1 cellular context compared by ENCODE assay signal in the genomic region with DNA sequence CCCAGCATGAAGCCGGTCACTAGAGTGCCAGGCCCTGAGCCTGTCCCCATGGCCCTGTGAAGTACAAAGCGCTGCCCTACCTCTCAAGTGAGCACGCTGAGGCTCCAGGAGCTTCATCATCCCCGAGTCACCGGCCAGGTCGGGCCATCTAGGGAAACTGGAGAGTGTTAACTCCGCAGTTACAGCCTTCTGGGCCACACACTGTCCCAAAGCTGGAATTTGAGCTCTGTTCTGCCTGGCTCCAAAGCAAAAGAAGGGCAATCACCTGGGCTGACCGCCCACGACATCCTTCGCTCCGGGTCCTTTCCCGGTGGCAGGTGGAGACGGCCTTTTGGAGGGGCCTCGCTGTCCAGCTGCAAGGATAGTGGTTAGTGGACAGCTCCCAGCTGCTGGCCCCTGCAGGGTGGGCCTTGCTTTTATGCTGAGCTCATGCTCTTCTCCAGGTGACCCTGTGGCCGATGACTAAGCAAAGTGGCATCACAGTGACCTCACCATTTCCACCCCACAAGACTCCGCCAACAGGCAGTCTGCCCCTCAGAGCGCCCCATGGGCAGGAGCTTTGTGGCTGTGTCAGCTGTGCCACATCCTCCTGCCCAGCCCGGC.
TF ChIP-seq lines count a peak whose summit lies in the region.

No MANE protein-coding gene starts in this region.

TF ChIP-seq in K562, 482 proteins besides CTCF, POLR2A, EP300 and RAD21 (continued from another document and continues in another):
- TF ChIP-seq THRB (CRISPR knock-in tag; conservative IDR thresholded peaks at IDR 0.05), result no peak
- TF ChIP-seq CHD2 (IDR thresholded peaks at IDR 0.05; ENCODE audit: low read depth, low read length), result no peak
- TF ChIP-seq, protein P1, sequence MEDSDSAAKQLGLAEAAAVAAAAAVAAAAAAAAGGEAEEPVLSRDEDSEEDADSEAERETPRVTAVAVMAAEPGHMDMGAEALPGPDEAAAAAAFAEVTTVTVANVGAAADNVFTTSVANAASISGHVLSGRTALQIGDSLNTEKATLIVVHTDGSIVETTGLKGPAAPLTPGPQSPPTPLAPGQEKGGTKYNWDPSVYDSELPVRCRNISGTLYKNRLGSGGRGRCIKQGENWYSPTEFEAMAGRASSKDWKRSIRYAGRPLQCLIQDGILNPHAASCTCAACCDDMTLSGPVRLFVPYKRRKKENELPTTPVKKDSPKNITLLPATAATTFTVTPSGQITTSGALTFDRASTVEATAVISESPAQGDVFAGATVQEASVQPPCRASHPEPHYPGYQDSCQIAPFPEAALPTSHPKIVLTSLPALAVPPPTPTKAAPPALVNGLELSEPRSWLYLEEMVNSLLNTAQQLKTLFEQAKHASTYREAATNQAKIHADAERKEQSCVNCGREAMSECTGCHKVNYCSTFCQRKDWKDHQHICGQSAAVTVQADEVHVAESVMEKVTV (CRISPR knock-in tag; IDR thresholded peaks at IDR 0.05), result no peak
- no peak for TF ChIP-seq MTA2 (IDR thresholded peaks at IDR 0.05; ENCODE audit: low read depth)
- no peak for TF ChIP-seq MEF2D (tag; conservative IDR thresholded peaks at IDR 0.05; ENCODE audit: low read depth)
- TF ChIP-seq MXI1 (IDR thresholded peaks at IDR 0.05; ENCODE audit: low read depth, low read length), result no peak
- no peak for TF ChIP-seq RHOXF2B (CRISPR knock-in tag; conservative IDR thresholded peaks at IDR 0.05)
- no peak for TF ChIP-seq HNRNPH1 (optimal IDR thresholded peaks at IDR 0.05; ENCODE audit: low read depth, low read length)
- no peak for TF ChIP-seq ZNF217 (CRISPR knock-in tag; IDR thresholded peaks at IDR 0.05)
- TF ChIP-seq HDGF (IDR thresholded peaks at IDR 0.05), result no peak
- no peak for TF ChIP-seq ZNF347 (CRISPR knock-in tag; IDR thresholded peaks at IDR 0.05; ENCODE audit: low read depth)
- TF ChIP-seq, protein P2, sequence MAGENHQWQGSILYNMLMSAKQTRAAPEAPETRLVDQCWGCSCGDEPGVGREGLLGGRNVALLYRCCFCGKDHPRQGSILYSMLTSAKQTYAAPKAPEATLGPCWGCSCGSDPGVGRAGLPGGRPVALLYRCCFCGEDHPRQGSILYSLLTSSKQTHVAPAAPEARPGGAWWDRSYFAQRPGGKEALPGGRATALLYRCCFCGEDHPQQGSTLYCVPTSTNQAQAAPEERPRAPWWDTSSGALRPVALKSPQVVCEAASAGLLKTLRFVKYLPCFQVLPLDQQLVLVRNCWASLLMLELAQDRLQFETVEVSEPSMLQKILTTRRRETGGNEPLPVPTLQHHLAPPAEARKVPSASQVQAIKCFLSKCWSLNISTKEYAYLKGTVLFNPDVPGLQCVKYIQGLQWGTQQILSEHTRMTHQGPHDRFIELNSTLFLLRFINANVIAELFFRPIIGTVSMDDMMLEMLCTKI (IDR thresholded peaks at IDR 0.05; ENCODE audit: partially characterized antibody), result no peak
- no peak for TF ChIP-seq PKNOX1 (IDR thresholded peaks at IDR 0.05)
- no peak for TF ChIP-seq DIDO1 (tag; IDR thresholded peaks at IDR 0.05; ENCODE audit: low read depth)
- TF ChIP-seq ZNF124 (CRISPR knock-in tag; IDR thresholded peaks at IDR 0.05), result no peak
- TF ChIP-seq PHF8 (IDR thresholded peaks at IDR 0.05; ENCODE audit: borderline replicate concordance, low read length), result no peak; the same call in 1 of the 2 replicates
- no peak for TF ChIP-seq ZHX1 (conservative IDR thresholded peaks at IDR 0.05; ENCODE audit: low read length)
- 0 out of 2 replicates have a peak, but pooled peaks have one; percentile 33 for TF ChIP-seq MTA3 (IDR thresholded peaks at IDR 0.05; ENCODE audit: borderline replicate concordance)
- TF ChIP-seq SRSF1 (IDR thresholded peaks at IDR 0.05; ENCODE audit: low read depth, low read length), result no peak
- no peak for TF ChIP-seq ZFP30 (CRISPR knock-in tag; IDR thresholded peaks at IDR 0.05; ENCODE audit: borderline replicate concordance)
- no peak for TF ChIP-seq FOXJ3 (CRISPR knock-in tag; IDR thresholded peaks at IDR 0.05)
- TF ChIP-seq TEAD4 (IDR thresholded peaks at IDR 0.05; ENCODE audit: low read length), result no peak
- no peak for TF ChIP-seq TEAD4 (CRISPR knock-in tag; IDR thresholded peaks at IDR 0.05; ENCODE audit: borderline replicate concordance)
- TF ChIP-seq CBX5 (IDR thresholded peaks at IDR 0.05; ENCODE audit: borderline replicate concordance, low read depth), result no peak
- TF ChIP-seq, protein P3, sequence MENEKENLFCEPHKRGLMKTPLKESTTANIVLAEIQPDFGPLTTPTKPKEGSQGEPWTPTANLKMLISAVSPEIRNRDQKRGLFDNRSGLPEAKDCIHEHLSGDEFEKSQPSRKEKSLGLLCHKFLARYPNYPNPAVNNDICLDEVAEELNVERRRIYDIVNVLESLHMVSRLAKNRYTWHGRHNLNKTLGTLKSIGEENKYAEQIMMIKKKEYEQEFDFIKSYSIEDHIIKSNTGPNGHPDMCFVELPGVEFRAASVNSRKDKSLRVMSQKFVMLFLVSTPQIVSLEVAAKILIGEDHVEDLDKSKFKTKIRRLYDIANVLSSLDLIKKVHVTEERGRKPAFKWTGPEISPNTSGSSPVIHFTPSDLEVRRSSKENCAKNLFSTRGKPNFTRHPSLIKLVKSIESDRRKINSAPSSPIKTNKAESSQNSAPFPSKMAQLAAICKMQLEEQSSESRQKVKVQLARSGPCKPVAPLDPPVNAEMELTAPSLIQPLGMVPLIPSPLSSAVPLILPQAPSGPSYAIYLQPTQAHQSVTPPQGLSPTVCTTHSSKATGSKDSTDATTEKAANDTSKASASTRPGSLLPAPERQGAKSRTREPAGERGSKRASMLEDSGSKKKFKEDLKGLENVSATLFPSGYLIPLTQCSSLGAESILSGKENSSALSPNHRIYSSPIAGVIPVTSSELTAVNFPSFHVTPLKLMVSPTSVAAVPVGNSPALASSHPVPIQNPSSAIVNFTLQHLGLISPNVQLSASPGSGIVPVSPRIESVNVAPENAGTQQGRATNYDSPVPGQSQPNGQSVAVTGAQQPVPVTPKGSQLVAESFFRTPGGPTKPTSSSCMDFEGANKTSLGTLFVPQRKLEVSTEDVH (IDR thresholded peaks at IDR 0.05; ENCODE audit: low read depth, partially characterized antibody), result no peak
- TF ChIP-seq KLF10 (CRISPR knock-in tag; IDR thresholded peaks at IDR 0.05), result no peak
- no peak for TF ChIP-seq NFRKB (IDR thresholded peaks at IDR 0.05; ENCODE audit: low read depth)
- TF ChIP-seq ATF7 (IDR thresholded peaks at IDR 0.05), result peak; percentile 92
- no peak for TF ChIP-seq CC2D1A (IDR thresholded peaks at IDR 0.05)
- TF ChIP-seq ZNF274 (IDR thresholded peaks at IDR 0.05; ENCODE audit: borderline replicate concordance, low read depth, low read length), result no peak
- no peak for TF ChIP-seq ZSCAN29 (IDR thresholded peaks at IDR 0.05)
- 0 out of 2 replicates have a peak, but pooled peaks have one; percentile 20 for TF ChIP-seq ESRRA (IDR thresholded peaks at IDR 0.05; ENCODE audit: borderline replicate concordance, low read depth)
- no peak for TF ChIP-seq ELF4 (CRISPR knock-in tag; IDR thresholded peaks at IDR 0.05)
- TF ChIP-seq MAFK (IDR thresholded peaks at IDR 0.05; ENCODE audit: low read length), result peak; percentile 85
- TF ChIP-seq PTBP1 (IDR thresholded peaks at IDR 0.05; ENCODE audit: low read depth, low read length), result no peak
- no peak for TF ChIP-seq ZNF449 (CRISPR knock-in tag; IDR thresholded peaks at IDR 0.05)
- TF ChIP-seq ZNF764 (CRISPR knock-in tag; IDR thresholded peaks at IDR 0.05; ENCODE audit: low read depth), result no peak
- no peak for TF ChIP-seq MYC (IDR thresholded peaks at IDR 0.05; ENCODE audit: low read depth, low read length)
- no peak for TF ChIP-seq MYC (CRISPR knock-in tag; IDR thresholded peaks at IDR 0.05; ENCODE audit: borderline replicate concordance, low read depth)
- TF ChIP-seq ZNF589 (CRISPR knock-in tag; IDR thresholded peaks at IDR 0.05; ENCODE audit: low read depth), result no peak
- no peak for TF ChIP-seq CBX8 (IDR thresholded peaks at IDR 0.05; ENCODE audit: borderline replicate concordance, extremely low read depth, low read depth, low read length, poor library complexity, severe bottlenecking)
- TF ChIP-seq, protein P4, sequence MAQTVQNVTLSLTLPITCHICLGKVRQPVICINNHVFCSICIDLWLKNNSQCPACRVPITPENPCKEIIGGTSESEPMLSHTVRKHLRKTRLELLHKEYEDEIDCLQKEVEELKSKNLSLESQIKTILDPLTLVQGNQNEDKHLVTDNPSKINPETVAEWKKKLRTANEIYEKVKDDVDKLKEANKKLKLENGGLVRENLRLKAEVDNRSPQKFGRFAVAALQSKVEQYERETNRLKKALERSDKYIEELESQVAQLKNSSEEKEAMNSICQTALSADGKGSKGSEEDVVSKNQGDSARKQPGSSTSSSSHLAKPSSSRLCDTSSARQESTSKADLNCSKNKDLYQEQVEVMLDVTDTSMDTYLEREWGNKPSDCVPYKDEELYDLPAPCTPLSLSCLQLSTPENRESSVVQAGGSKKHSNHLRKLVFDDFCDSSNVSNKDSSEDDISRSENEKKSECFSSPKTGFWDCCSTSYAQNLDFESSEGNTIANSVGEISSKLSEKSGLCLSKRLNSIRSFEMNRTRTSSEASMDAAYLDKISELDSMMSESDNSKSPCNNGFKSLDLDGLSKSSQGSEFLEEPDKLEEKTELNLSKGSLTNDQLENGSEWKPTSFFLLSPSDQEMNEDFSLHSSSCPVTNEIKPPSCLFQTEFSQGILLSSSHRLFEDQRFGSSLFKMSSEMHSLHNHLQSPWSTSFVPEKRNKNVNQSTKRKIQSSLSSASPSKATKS (CRISPR knock-in tag; IDR thresholded peaks at IDR 0.05), result no peak
- TF ChIP-seq ZNF785 (CRISPR knock-in tag; IDR thresholded peaks at IDR 0.05), result no peak
- no peak for TF ChIP-seq ZNF436 (CRISPR knock-in tag; IDR thresholded peaks at IDR 0.05)
- TF ChIP-seq NEUROD1 (IDR thresholded peaks at IDR 0.05; ENCODE audit: borderline replicate concordance, low read depth, low read length, partially characterized antibody), result no peak
- TF ChIP-seq PHB (CRISPR knock-in tag; IDR thresholded peaks at IDR 0.05), result no peak
- TF ChIP-seq, protein P5, sequence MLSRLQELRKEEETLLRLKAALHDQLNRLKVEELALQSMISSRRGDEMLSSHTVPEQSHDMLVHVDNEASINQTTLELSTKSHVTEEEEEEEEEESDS (CRISPR knock-in tag; IDR thresholded peaks at IDR 0.05), result no peak
- peak; percentile 64; the same call in 1 of the 2 replicates for TF ChIP-seq ZBTB7A (IDR thresholded peaks at IDR 0.05; ENCODE audit: borderline replicate concordance, control insufficient read depth, low read depth, low read length)
- TF ChIP-seq CEBPB (tag; IDR thresholded peaks at IDR 0.05), result no peak
- TF ChIP-seq BHLHE40 (IDR thresholded peaks at IDR 0.05; ENCODE audit: low read length), result 0 out of 2 replicates have a peak, but pooled peaks have one; percentile 14
- peak; percentile 90 for TF ChIP-seq JUND (IDR thresholded peaks at IDR 0.05; ENCODE audit: borderline replicate concordance, low read depth, low read length)
- peak; percentile 88; the same call in 2 of the 3 replicates for TF ChIP-seq JUND (tag; IDR thresholded peaks at IDR 0.05; ENCODE audit: borderline replicate concordance, low read depth, low read length)
